Comparison of ENCODE assay signal across 7 cellular contexts in genomic region chrY:21679590-21679989, GRCh38.
DNase-seq lines count a peak whose midpoint lies in the region; ATAC-seq lines count a peak whose summit lies in the region.
"Not testable (repeated sequence)": the region's sequence is repeated elsewhere in the genome, so short reads cannot be mapped to it uniquely, and the experiment has no call there.

No MANE protein-coding gene starts in this region.

- not testable (repeated sequence) for H3K36me3 ChIP-seq in MG63

- not testable (repeated sequence) for H3K4me3 ChIP-seq in MG63

- H3K27me3 ChIP-seq in MG63, result not testable (repeated sequence)

- H3K27ac Mint-ChIP-seq in activated naive CD8-positive, alpha-beta T cell treated with anti-CD3 and anti-CD28 coated beads, Interleukin-2, amount 50 U/mL, for 24 hours, result not testable (repeated sequence)

- H3K9me3 ChIP-seq in MG63, result not testable (repeated sequence)

- H3K4me3 Mint-ChIP-seq in activated naive CD8-positive, alpha-beta T cell treated with anti-CD3 and anti-CD28 coated beads, Interleukin-2, amount 50 U/mL, for 24 hours, result not testable (repeated sequence)

- not testable (repeated sequence) for H3K27me3 Mint-ChIP-seq in activated naive CD8-positive, alpha-beta T cell treated with anti-CD3 and anti-CD28 coated beads, Interleukin-2, amount 50 U/mL, for 24 hours

- not testable (repeated sequence) for H3K36me3 Mint-ChIP-seq in activated naive CD8-positive, alpha-beta T cell treated with anti-CD3 and anti-CD28 coated beads, Interleukin-2, amount 50 U/mL, for 24 hours (ENCODE audit: low read depth)

- DNase-seq in MG63 (peak; percentile 46), renal cortical epithelial cell (ENCODE audit: low read depth) (peak; percentile 67)
- DNase-seq in activated naive CD8-positive, alpha-beta T cell treated with anti-CD3 and anti-CD28 coated beads, Interleukin-2, amount 50 U/mL, for 24 hours, result not testable (repeated sequence)

- ATAC-seq in GM18498 (IDR thresholded peaks at IDR 0.05; ENCODE audit: unreplicated experiment) (peak; percentile 68), GM21737 (IDR thresholded peaks at IDR 0.05; ENCODE audit: unreplicated experiment) (peak; percentile 75), HG03196 (IDR thresholded peaks at IDR 0.05; ENCODE audit: unreplicated experiment) (peak; percentile 63)
- ATAC-seq in activated CD4-positive, CD25-positive, alpha-beta regulatory T cell treated with anti-CD3 and anti-CD28 coated beads, Interleukin-2, amount 50 U/mL, for 24 hours, result peak; percentile 48 to 86
- ATAC-seq in activated naive CD8-positive, alpha-beta T cell treated with anti-CD3 and anti-CD28 coated beads, Interleukin-2, amount 50 U/mL, for 24 hours, result peak; percentile 57

- not testable (repeated sequence) for H3K9me3 Mint-ChIP-seq in activated naive CD8-positive, alpha-beta T cell treated with anti-CD3 and anti-CD28 coated beads, Interleukin-2, amount 50 U/mL, for 24 hours

- not testable (repeated sequence) for H3K4me1 Mint-ChIP-seq in activated naive CD8-positive, alpha-beta T cell treated with anti-CD3 and anti-CD28 coated beads, Interleukin-2, amount 50 U/mL, for 24 hours
